ENCODE assay signal across 8 cellular contexts in genomic region chr3:25664066-25664809, GRCh38. TPM values are rescaled to one million over a fixed set of nuclear protein-coding genes. Genes with fewer than 3 reads are reported as not detected.
DNase-seq lines count a peak whose midpoint lies in the region; ATAC-seq and TF ChIP-seq lines count a peak whose summit lies in the region.

No MANE protein-coding gene starts in this region.

- H3K36me3 ChIP-seq in lung (ENCODE audit: control insufficient read depth in 2 of 2, insufficient read depth in 2 of 2, low read length in 2 of 2): no peaks in the 10 kb centered on the region

- peaks cover 0 to 3% of the 10 kb centered on the region in 2 donors for H3K4me1 ChIP-seq in lung (ENCODE audit: control insufficient read depth in 2 of 2, insufficient read depth in 2 of 2, low read length in 2 of 2)

- H3K4me3 Mint-ChIP-seq in IgD-negative memory B cell: peak overlapping the region; percentile 96 to 100 (median 100)

- H3K36me3 Mint-ChIP-seq in IgD-negative memory B cell: no peaks in the 10 kb centered on the region

- DNase-seq in Daoy (ENCODE audit: low read depth): peak; percentile 59
- DNase-seq in activated CD4-positive, alpha-beta T cell treated with anti-CD3 and anti-CD28 coated beads, Interleukin-2, amount 50 U/mL, for 48 hours: peak; percentile 72 to 78
- DNase-seq in dorsolateral prefrontal cortex: peak; percentile 53 to 82 (median 68)
- DNase-seq in lung (ENCODE audit: low spot score): peak; percentile 74
- peak; percentile 38 to 62 (median 44) for DNase-seq in stimulated activated CD4-positive, alpha-beta T cell treated with anti-CD3 and anti-CD28 coated beads, TNF-alpha, amount 100 ng/mL, for 48 hours (ENCODE audit: low read depth in 3 of 3)
- DNase-seq in NCI-H446 (lab: John Stamatoyannopoulos, UW): no peak

- TF ChIP-seq CTCF in dorsolateral prefrontal cortex (IDR thresholded peaks at IDR 0.05 in 54 of 56, conservative IDR thresholded peaks at IDR 0.05 in 2 of 56; ENCODE audit: low read depth in 1 of 56, partially characterized antibody in 56 of 56) (peak in 5 of 56 donors; percentile 4 to 22 (median 12)), lung (IDR thresholded peaks at IDR 0.05; ENCODE audit: control extremely low read depth, extremely low read depth) (no peak)

- intact Hi-C loops in dorsolateral prefrontal cortex (cut with DNase I): loop anchor here (2.0 to 5.0 kb wide), 3 partner anchors 15 to 119 kb away; partner anchors contain the start of gene NGLY1 (in 2 of the 2)

- H3K4me3 ChIP-seq in dorsolateral prefrontal cortex (peak overlapping the region; percentile 61 to 92 (median 80)), lung (peak overlapping the region; percentile 60)

- peak overlapping the region; percentile 98 to 99 (median 99) for H3K27ac Mint-ChIP-seq in IgD-negative memory B cell

- no peaks in the 10 kb centered on the region for H3K9me3 ChIP-seq in lung (ENCODE audit: control insufficient read depth in 2 of 2, insufficient read depth in 1 of 2, low read length in 1 of 2)

- ATAC-seq in GM21515 (IDR thresholded peaks at IDR 0.05; ENCODE audit: unreplicated experiment) (peak; percentile 27), lung (ENCODE audit: insufficient read depth, low FRiP score) (peak; percentile 62)

- no peaks in the 10 kb centered on the region for H3K27me3 Mint-ChIP-seq in IgD-negative memory B cell

- H3K27me3 ChIP-seq in dorsolateral prefrontal cortex: no peaks in the 10 kb centered on the region
- no peaks in the 10 kb centered on the region for H3K27me3 ChIP-seq in lung (ENCODE audit: control insufficient read depth, insufficient read depth)

- no peaks in the 10 kb centered on the region for H3K9me3 Mint-ChIP-seq in IgD-negative memory B cell

- H3K27ac ChIP-seq in dorsolateral prefrontal cortex (peak overlapping the region; percentile 86 to 99 (median 98)), lung (ENCODE audit: low read depth in 1 of 2, low read length in 1 of 2) (peak overlapping the region; percentile 93 to 98)

- 0 to 1% methylated on average over 67 to 106 of the region's 106 CpGs for WGBS in lung, 2 donors

- peaks cover 33 to 46% (median 40%) of the 10 kb centered on the region in 3 donors for H3K4me1 Mint-ChIP-seq in IgD-negative memory B cell

RNA-seq across cellular contexts. Expression of gene TOP2B, which starts 0.5 kb away (rescaled TPM):
- 73.3 and 85.3 TPM in 2 replicates for total RNA-seq in Daoy (2014; rRNA removed; shearing (Covaris generic))
- polyA plus RNA-seq in IgD-negative memory B cell: 46.0 TPM
- total RNA-seq in dorsolateral prefrontal cortex: 100 to 1,000 TPM in 113 of 120 experiments, 10 to 100 TPM in 7; 80.7 to 162 (median 127) TPM
- total RNA-seq in lung: 100 to 1,000 TPM in 1 of 2 donors, 10 to 100 TPM in 1; 72.8 to 260 TPM
- polyA plus RNA-seq in lung: 10 to 100 TPM; 32.7 to 39.6 TPM

Comparison
In these comparisons a context has a peak if more than half of its experiments do, and no peak if none do; other contexts are left out.
1. DNase-seq: peak in Daoy (single experiment), activated CD4-positive, alpha-beta T cell treated with anti-CD3 and anti-CD28 coated beads, Interleukin-2, amount 50 U/mL, for 48 hours (2 of 2), dorsolateral prefrontal cortex (10 of 10), lung (single experiment) and stimulated activated CD4-positive, alpha-beta T cell treated with anti-CD3 and anti-CD28 coated beads, TNF-alpha, amount 100 ng/mL, for 48 hours (3 of 3); none in NCI-H446 (0 of 2).